8 cellular contexts compared by ENCODE assay signal in the genomic region with DNA sequence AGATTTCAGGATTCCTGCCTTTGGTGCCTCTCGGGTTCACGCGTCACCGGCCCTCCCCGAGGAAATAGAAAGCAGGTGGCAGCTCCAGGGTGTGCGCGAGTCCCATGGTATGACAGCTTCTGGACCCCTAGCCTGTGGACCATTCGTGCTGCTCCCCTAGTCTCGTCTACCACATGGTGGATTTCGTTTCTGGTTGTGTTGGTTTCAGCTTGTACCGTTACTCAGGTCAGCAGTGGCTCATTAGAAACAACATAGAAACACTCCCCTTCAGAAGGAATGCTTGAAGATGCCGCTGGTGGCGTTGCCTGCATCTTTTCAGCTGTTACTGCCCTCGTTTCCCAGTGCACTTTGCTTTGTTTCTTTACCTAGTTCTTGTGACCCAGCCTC. TPM values are rescaled to one million over a fixed set of nuclear protein-coding genes. Genes with fewer than 3 reads are reported as not detected.
DNase-seq lines count a peak whose midpoint lies in the region; ATAC-seq and TF ChIP-seq lines count a peak whose summit lies in the region.

No MANE protein-coding gene starts in this region.

- H3K9me3 ChIP-seq in HUES48 (ENCODE audit: control insufficient read depth, insufficient read depth, low read length) (no peaks in the 10 kb centered on the region), osteoblast (ENCODE audit: low read depth, low read length) (no peaks in the 10 kb centered on the region)

- H3K27ac Mint-ChIP-seq in T-helper 1 cell treated with Interleukin-12 subunit alpha and Interleukin-12 subunit beta and Interleukin-4 antibody, amounts not matched to agents 30 μg/mL and 1 μg/mL, for 36 hours, result peak overlapping the region; percentile 92
- H3K27ac Mint-ChIP-seq in activated CD8-positive, alpha-beta T cell treated with anti-CD3 and anti-CD28 coated beads for 36 hours, result peak overlapping the region; percentile 98

- DNase-seq in T-helper 1 cell, result no peak
- DNase-seq in activated CD8-positive, alpha-beta T cell treated with anti-CD3 and anti-CD28 coated beads for 36 hours, result peak; percentile 59
- peak; percentile 27 for DNase-seq in foreskin melanocyte
- DNase-seq in osteoblast (ENCODE audit: insufficient read length, low spot score, missing footprints), result no peak
- no peak for DNase-seq in superior temporal gyrus (ENCODE audit: extremely low spot score)

- POLR2A ChIA-PET in activated CD8-positive, alpha-beta T cell treated with anti-CD3 and anti-CD28 coated beads for 36 hours (lab: Charles Lee), result interaction anchor here (0.5 to 3.1 kb wide), 11 partner anchors 10 to 218 kb away, joined by 3 to 20 read pairs (median 4); partner anchors contain the start of gene API5

- peak overlapping the region; percentile 97 for H2AFZ ChIP-seq in osteoblast (ENCODE audit: low read length)

- H3K4me3 Mint-ChIP-seq in T-helper 1 cell treated with Interleukin-12 subunit alpha and Interleukin-12 subunit beta and Interleukin-4 antibody, amounts not matched to agents 30 μg/mL and 1 μg/mL, for 36 hours, result peak overlapping the region; percentile 92
- H3K4me3 Mint-ChIP-seq in activated CD8-positive, alpha-beta T cell treated with anti-CD3 and anti-CD28 coated beads for 36 hours, result peak overlapping the region; percentile 99

- H3K9ac ChIP-seq in HUES48 (ENCODE audit: low read depth, low read length), result peak overlapping the region; percentile 97

- CTCF ChIA-PET in activated CD8-positive, alpha-beta T cell treated with anti-CD3 and anti-CD28 coated beads for 36 hours (lab: Charles Lee), result interaction anchor here (1.4 to 3.0 kb wide), 2 partner anchors 47 to 52 kb away, joined by 5 to 23 read pairs; partner anchors contain the start of gene API5

- ATAC-seq in GM21619 (IDR thresholded peaks at IDR 0.05; ENCODE audit: unreplicated experiment), result peak; percentile 44
- peak; percentile 45 for ATAC-seq in activated CD8-positive, alpha-beta T cell treated with anti-CD3 and anti-CD28 coated beads for 36 hours

- H3K4me1 ChIP-seq in HUES48 (ENCODE audit: control insufficient read depth, insufficient read depth, low read length), result peaks cover 20% of the 10 kb centered on the region
- peaks cover 14% of the 10 kb centered on the region for H3K4me1 ChIP-seq in osteoblast (ENCODE audit: insufficient read depth, low read length)

- H3K4me3 ChIP-seq in HUES48 (ENCODE audit: low read depth, low read length), result peak overlapping the region; percentile 84
- peak overlapping the region; percentile 97 for H3K4me3 ChIP-seq in osteoblast (ENCODE audit: insufficient read depth, low read length)

- peaks cover 56% of the 10 kb centered on the region for H3K79me2 ChIP-seq in osteoblast (ENCODE audit: insufficient read depth, low read length)

- intact Hi-C loops in activated CD8-positive, alpha-beta T cell treated with anti-CD3 and anti-CD28 coated beads for 36 hours (cut with micrococcal nuclease), result no loop called here

- peaks cover 37% of the 10 kb centered on the region for H3K4me1 Mint-ChIP-seq in T-helper 1 cell treated with Interleukin-12 subunit alpha and Interleukin-12 subunit beta and Interleukin-4 antibody, amounts not matched to agents 30 μg/mL and 1 μg/mL, for 36 hours (ENCODE audit: low read depth)
- H3K4me1 Mint-ChIP-seq in activated CD8-positive, alpha-beta T cell treated with anti-CD3 and anti-CD28 coated beads for 36 hours (ENCODE audit: low read depth), result peaks cover 41% of the 10 kb centered on the region

- H3K36me3 ChIP-seq in HUES48 (ENCODE audit: control insufficient read depth, insufficient read depth, low read length), result 0 out of 2 replicates have a peak, but pooled peaks cover 4% of the 10 kb centered on the region
- H3K36me3 ChIP-seq in osteoblast (ENCODE audit: insufficient read depth, low read length), result no peaks in the 10 kb centered on the region

- H3K27me3 ChIP-seq in HUES48 (ENCODE audit: control insufficient read depth, insufficient read depth, low read length) (no peaks in the 10 kb centered on the region), osteoblast (ENCODE audit: insufficient read depth, low read length) (no peaks in the 10 kb centered on the region)

- peak overlapping the region; percentile 94 for H3K4me2 ChIP-seq in osteoblast (ENCODE audit: insufficient read depth, low read length)

- no peak for TF ChIP-seq CTCF in activated CD8-positive, alpha-beta T cell treated with anti-CD3 and anti-CD28 coated beads for 36 hours (IDR thresholded peaks at IDR 0.05)
- TF ChIP-seq CTCF in osteoblast (IDR thresholded peaks at IDR 0.05; ENCODE audit: extremely low read depth, low read depth, low read length), result no peak

- H3K36me3 Mint-ChIP-seq in T-helper 1 cell treated with Interleukin-12 subunit alpha and Interleukin-12 subunit beta and Interleukin-4 antibody, amounts not matched to agents 30 μg/mL and 1 μg/mL, for 36 hours (ENCODE audit: low read depth), result peaks cover 15% of the 10 kb centered on the region
- peaks cover 11% of the 10 kb centered on the region for H3K36me3 Mint-ChIP-seq in activated CD8-positive, alpha-beta T cell treated with anti-CD3 and anti-CD28 coated beads for 36 hours (ENCODE audit: low read depth)

- peaks cover 24% of the 10 kb centered on the region for H4K20me1 ChIP-seq in osteoblast (ENCODE audit: insufficient read depth, low read length)

- H3K27ac ChIP-seq in HUES48 (ENCODE audit: low read depth, low read length) (peak overlapping the region; percentile 95), osteoblast (ENCODE audit: low read depth, low read length) (peak overlapping the region; percentile 93)

- no peaks in the 10 kb centered on the region for H3K9me3 Mint-ChIP-seq in T-helper 1 cell treated with Interleukin-12 subunit alpha and Interleukin-12 subunit beta and Interleukin-4 antibody, amounts not matched to agents 30 μg/mL and 1 μg/mL, for 36 hours
- no peaks in the 10 kb centered on the region for H3K9me3 Mint-ChIP-seq in activated CD8-positive, alpha-beta T cell treated with anti-CD3 and anti-CD28 coated beads for 36 hours

- no peaks in the 10 kb centered on the region for H3K27me3 Mint-ChIP-seq in T-helper 1 cell treated with Interleukin-12 subunit alpha and Interleukin-12 subunit beta and Interleukin-4 antibody, amounts not matched to agents 30 μg/mL and 1 μg/mL, for 36 hours (ENCODE audit: low read depth)
- no peaks in the 10 kb centered on the region for H3K27me3 Mint-ChIP-seq in activated CD8-positive, alpha-beta T cell treated with anti-CD3 and anti-CD28 coated beads for 36 hours

RNA-seq across cellular contexts. Expression of gene TTC17, which starts 0.7 kb away (rescaled TPM):
- total RNA-seq in activated CD8-positive, alpha-beta T cell treated with anti-CD3 and anti-CD28 coated beads for 36 hours, result 10 to 100 TPM; 48.7 to 51.2 TPM
- total RNA-seq in osteoblast, result 77.4 and 88.7 TPM in 2 replicates

RNA-seq across cellular contexts. Expression of gene API5, which starts 47.6 kb away (rescaled TPM):
- total RNA-seq in activated CD8-positive, alpha-beta T cell treated with anti-CD3 and anti-CD28 coated beads for 36 hours, result 100 to 1,000 TPM; 156 to 169 TPM
- 75.7 and 91.2 TPM in 2 replicates for total RNA-seq in osteoblast

Comparison
In these comparisons a context has a peak if more than half of its experiments do, and no peak if none do; other contexts are left out.
1. DNase-seq: peak in activated CD8-positive, alpha-beta T cell treated with anti-CD3 and anti-CD28 coated beads for 36 hours (single experiment) and foreskin melanocyte (single experiment); none in T-helper 1 cell (0 of 5), osteoblast (single experiment) and superior temporal gyrus (single experiment).